ENCODE assay signal across 5 cellular contexts in the genomic region with DNA sequence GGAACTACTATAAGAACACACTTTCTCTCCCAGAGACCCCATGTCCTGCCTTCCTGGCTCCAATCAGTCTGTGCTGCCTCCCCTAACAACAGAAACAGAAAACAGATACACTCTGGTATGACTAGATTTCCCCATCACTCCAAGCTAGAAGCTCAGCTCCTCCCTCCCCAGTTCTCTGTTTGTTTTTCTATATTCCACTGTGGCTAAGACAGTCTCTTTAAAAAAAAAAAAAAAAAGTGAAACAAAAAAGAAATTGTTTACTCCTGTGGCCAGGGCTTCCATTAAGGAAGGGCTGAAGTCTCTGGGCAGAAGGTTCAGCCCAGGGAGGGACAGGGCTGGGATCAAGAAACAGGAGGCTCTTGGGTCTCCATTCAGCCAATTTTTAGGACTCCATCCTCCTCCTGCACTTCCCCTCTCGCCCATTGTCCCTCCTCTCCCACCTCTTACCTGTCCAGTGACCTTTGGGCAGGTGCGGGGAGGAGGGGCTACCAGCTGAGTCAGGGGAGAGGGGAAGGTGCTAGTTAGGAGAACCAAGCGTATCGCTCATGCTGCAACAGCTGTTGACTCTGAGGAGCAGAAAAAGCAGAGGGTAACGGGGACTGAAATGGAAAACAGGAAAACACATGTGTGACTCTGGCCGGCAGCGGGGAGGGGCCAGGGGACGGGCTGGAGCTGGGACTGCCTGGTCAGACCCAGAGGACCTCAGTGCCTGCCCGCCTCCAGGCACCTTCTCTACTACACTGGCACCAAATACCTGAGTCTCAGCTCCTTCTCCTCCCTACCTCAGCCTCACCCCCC. TPM values are rescaled to one million over a fixed set of nuclear protein-coding genes. Genes with fewer than 3 reads are reported as not detected.
A peak's percentile ranks its signal among the peaks of the same experiment; 100 is the strongest.
DNase-seq lines count a peak whose midpoint lies in the region; ATAC-seq and TF ChIP-seq lines count a peak whose summit lies in the region.

No MANE protein-coding gene starts in this region.

- H3K4me1 Mint-ChIP-seq in osteocyte (ENCODE audit: unreplicated experiment), result peaks cover 46% of the 10 kb centered on the region

- H3K36me3 Mint-ChIP-seq in osteocyte (ENCODE audit: unreplicated experiment), result no peaks in the 10 kb centered on the region

- H3K27me3 Mint-ChIP-seq in osteocyte (ENCODE audit: unreplicated experiment), result no peaks in the 10 kb centered on the region

- no peak for TF ChIP-seq CTCF in osteocyte (IDR thresholded peaks at IDR 0.05)

- no peaks in the 10 kb centered on the region for H3K9me3 Mint-ChIP-seq in osteocyte (ENCODE audit: unreplicated experiment)

- peak; percentile 32 for DNase-seq in cerebellar cortex (ENCODE audit: low spot score)
- no peak for DNase-seq in osteocyte (ENCODE audit: extremely low spot score, unreplicated experiment)
- DNase-seq in NK-92 treated with Interleukin-12 subunit alpha and Interleukin-12 subunit beta, amount 100 ng/mL, for 24 hours (lab: John Stamatoyannopoulos, UW), result no peak
- DNase-seq in A172 (ENCODE audit: low spot score), result no peak

- peak overlapping the region; percentile 94 for H3K27ac Mint-ChIP-seq in osteocyte (ENCODE audit: unreplicated experiment)

- peak; percentile 51 for ATAC-seq in HG03159 (IDR thresholded peaks at IDR 0.05; ENCODE audit: unreplicated experiment)

- H3K4me3 Mint-ChIP-seq in osteocyte (ENCODE audit: unreplicated experiment), result peak overlapping the region; percentile 17

RNA-seq across cellular contexts. Expression of gene SLC7A7, which starts 4.2 kb away (rescaled TPM):
- total RNA-seq in osteocyte, result 1.2 and 1.6 TPM in 2 replicates
- total RNA-seq in A172 (2014; rRNA removed; shearing (Covaris generic)), result 0.74 TPM in 1 of 2 replicates, not detected in the other

RNA-seq across cellular contexts. Expression of gene MRPL52, which starts 10.3 kb away (rescaled TPM):
- total RNA-seq in osteocyte, result 74.3 and 74.7 TPM in 2 replicates
- 72.1 and 163 TPM in 2 replicates for total RNA-seq in A172 (2014; rRNA removed; shearing (Covaris generic))

RNA-seq across cellular contexts. Expression of gene MMP14, which starts 17.0 kb away (rescaled TPM):
- 490 and 518 TPM in 2 replicates for total RNA-seq in osteocyte
- total RNA-seq in A172 (2014; rRNA removed; shearing (Covaris generic)), result 82.4 and 92.9 TPM in 2 replicates

RNA-seq across cellular contexts. Expression of gene LRP10, which starts 52.1 kb away (rescaled TPM):
- total RNA-seq in osteocyte, result 171 and 182 TPM in 2 replicates
- 28.7 and 38.7 TPM in 2 replicates for total RNA-seq in A172 (2014; rRNA removed; shearing (Covaris generic))

RNA-seq across cellular contexts. Expression of gene OXA1L, which starts 52.9 kb away (rescaled TPM):
- 114 and 122 TPM in 2 replicates for total RNA-seq in osteocyte
- 44.4 and 46.2 TPM in 2 replicates for total RNA-seq in A172 (2014; rRNA removed; shearing (Covaris generic))
